In the genomic region with DNA sequence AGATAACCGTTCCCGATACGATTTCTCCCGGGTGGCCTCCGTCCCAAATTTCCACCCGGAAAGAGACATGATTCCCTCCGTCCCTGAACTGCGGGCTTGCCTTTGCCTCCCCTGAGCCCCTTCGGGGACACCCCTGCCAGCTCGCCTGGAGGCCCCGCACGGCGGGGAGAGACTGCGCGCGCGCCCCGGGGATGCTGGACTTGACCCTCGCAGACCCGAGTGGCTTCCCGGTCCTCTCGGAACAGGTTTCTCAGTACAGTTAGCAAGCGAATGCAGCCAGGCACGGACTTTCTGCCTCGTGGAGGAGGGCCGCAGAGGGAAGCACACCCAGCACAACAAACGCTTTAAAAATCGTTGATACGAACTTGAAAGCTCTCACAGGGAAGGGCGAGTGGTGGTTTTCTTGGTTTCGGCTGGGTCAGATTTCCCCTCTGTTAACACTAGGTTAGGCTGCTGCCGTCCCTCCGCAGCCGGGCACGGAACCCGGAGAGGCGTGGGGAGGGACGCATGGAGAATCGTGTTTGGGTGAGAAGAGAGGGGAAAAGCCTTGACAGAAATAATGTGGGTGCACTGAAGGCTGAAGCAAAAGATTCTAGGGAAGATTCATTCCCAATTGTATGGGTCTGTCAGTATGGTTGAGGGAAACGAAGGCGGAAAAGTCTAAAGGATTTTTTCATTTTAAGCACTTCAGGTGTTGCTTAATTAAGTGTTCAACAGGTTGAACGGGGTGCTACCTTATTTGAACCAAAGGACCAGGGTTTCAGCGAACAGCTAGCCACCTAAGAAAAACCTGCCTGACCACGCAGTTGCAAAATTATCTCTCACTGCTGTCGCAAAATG, we compare ENCODE assay signal across 8 cellular contexts. TPM values are rescaled to one million over a fixed set of nuclear protein-coding genes. Genes with fewer than 3 reads are reported as not detected.
DNase-seq lines count a peak whose midpoint lies in the region; ATAC-seq and TF ChIP-seq lines count a peak whose summit lies in the region.

No MANE protein-coding gene starts in this region.

- peak; percentile 35 for DNase-seq in NCI-H2171 treated with DMSO at 0.1 percent for 48 hours (lab: John Stamatoyannopoulos, UW)
- no peak for DNase-seq in NCI-H2171 (lab: John Stamatoyannopoulos, UW)
- peak; percentile 59 for DNase-seq in nephron progenitor cell
- DNase-seq in hippocampal formation (lab: John Stamatoyannopoulos, UW): no peak
- no peak for DNase-seq in NCI-H774 (lab: John Stamatoyannopoulos, UW)

- H3K4me1 ChIP-seq in esophagus (ENCODE audit: control insufficient read depth in 2 of 2, insufficient read depth in 2 of 2, low read length in 1 of 2): peaks cover 6 to 10% of the 10 kb centered on the region in 2 donors

- H3K9me3 Mint-ChIP-seq in nephron progenitor cell: peaks cover 6% of the 10 kb centered on the region

- peaks cover 0 to 2% of the 10 kb centered on the region in 2 donors for H3K9me3 ChIP-seq in esophagus (ENCODE audit: control insufficient read depth in 2 of 2, insufficient read depth in 1 of 2, low read depth in 1 of 2, low read length in 1 of 2)

- no peaks in the 10 kb centered on the region for H3K36me3 ChIP-seq in esophagus (ENCODE audit: control insufficient read depth in 2 of 2, insufficient read depth in 2 of 2, low read length in 1 of 2)

- peak; percentile 18 for ATAC-seq in HG03442 (IDR thresholded peaks at IDR 0.05; ENCODE audit: unreplicated experiment)

- no peaks in the 10 kb centered on the region for H3K36me3 Mint-ChIP-seq in nephron progenitor cell (ENCODE audit: low read depth)

- peaks cover 0 to 9% of the 10 kb centered on the region in 2 donors for H3K27me3 ChIP-seq in esophagus (ENCODE audit: control insufficient read depth in 1 of 2, insufficient read depth in 2 of 2, low read length in 2 of 2)

- peaks cover 55% of the 10 kb centered on the region for H3K4me1 Mint-ChIP-seq in nephron progenitor cell

- H3K4me3 Mint-ChIP-seq in nephron progenitor cell: peak overlapping the region; percentile 86

- H3K27me3 Mint-ChIP-seq in nephron progenitor cell (ENCODE audit: low read depth, poor library complexity): peaks cover 55% of the 10 kb centered on the region

- WGBS in esophagus, 2 donors: 3 to 4% methylated on average over 45 of the region's 45 CpGs

- no peak overlapping the region for H3K27ac ChIP-seq in esophagus (ENCODE audit: low read depth in 2 of 2, low read length in 1 of 2)

- H3K27ac Mint-ChIP-seq in nephron progenitor cell: no peak overlapping the region

- TF ChIP-seq CTCF in WI38 (IDR thresholded peaks at IDR 0.05; ENCODE audit: low read depth, low read length): no peak
- TF ChIP-seq CTCF in nephron progenitor cell (IDR thresholded peaks at IDR 0.05): no peak

- H3K4me3 ChIP-seq in WI38 (ENCODE audit: low read depth, low read length) (peak overlapping the region; percentile 24), esophagus (ENCODE audit: low read depth in 1 of 2, low read length in 2 of 2) (peak overlapping the region; percentile 46 to 65)

RNA-seq across cellular contexts. Expression of a gene that starts 0.9 kb away (rescaled TPM):
- polyA plus RNA-seq in esophagus: 1 to 10 TPM; 1.2 to 2.2 TPM

Comparison
In these comparisons a context has a peak if more than half of its experiments do, and no peak if none do; other contexts are left out.
1. DNase-seq: peak in NCI-H2171 treated with DMSO at 0.1 percent for 48 hours (single experiment) and nephron progenitor cell (single experiment); none in NCI-H2171 (single experiment), hippocampal formation (0 of 2) and NCI-H774 (single experiment).